Comparison of ENCODE assay signal across 14 cellular contexts in genomic region chr9:80553986-80554715, GRCh38.
DNase-seq lines count a peak whose midpoint lies in the region; ATAC-seq and TF ChIP-seq lines count a peak whose summit lies in the region.
"Had no signal": no experiment of that assay in that cellular context is flagged by ENCODE, and none has a peak within 500 bp of the region (broad histone marks: within the 10 kb centered on the region; RNA-seq: fewer than 3 reads in every experiment).

No MANE protein-coding gene starts in this region.

- no peak overlapping the region for H3K9ac ChIP-seq in SK-N-SH
- H3K9ac ChIP-seq: BLaER1 treated with 17β-estradiol and CSF1 and Interleukin-3, amounts not matched to agents 10 nM and 100 nM had no signal

- no peaks in the 10 kb centered on the region for H3K79me2 ChIP-seq in SK-N-SH (ENCODE audit: insufficient read depth)

- H3K27me3 ChIP-seq in SK-N-SH (ENCODE audit: insufficient read depth) = no peaks in the 10 kb centered on the region
- H3K27me3 ChIP-seq: BLaER1 treated with 17β-estradiol and CSF1 and Interleukin-3, amounts not matched to agents 10 nM and 100 nM had no signal

- no peak overlapping the region for H3K4me2 ChIP-seq in SK-N-SH
- H3K4me2 ChIP-seq: BLaER1 treated with 17β-estradiol and CSF1 and Interleukin-3, amounts not matched to agents 10 nM and 100 nM had no signal

- no peak for DNase-seq in SK-N-SH
- DNase-seq in NCI-H82 treated with DMSO at 0.1 percent for 48 hours (lab: John Stamatoyannopoulos, UW; ENCODE audit: unreplicated experiment) = peak; percentile 41
- peak; percentile 74 for DNase-seq in left kidney (ENCODE audit: low read depth, low spot score)
- no peak for DNase-seq in activated CD4-positive, CD25-positive, alpha-beta regulatory T cell treated with anti-CD3 and anti-CD28 coated beads, Interleukin-2, amount 50 U/mL, for 72 hours
- no peak for DNase-seq in stimulated activated CD4-positive, alpha-beta T cell treated with anti-CD3 and anti-CD28 coated beads, Interleukin-4, amount 100 ng/mL, for 24 hours
- DNase-seq: 8988T; ACHN; CD4-positive, CD25-positive, alpha-beta regulatory T cell; DMS79; GOT3; H9 had no signal

- H3K4me3 ChIP-seq in SK-N-SH (ENCODE audit: low read depth in 2 of 2, low read length in 1 of 2) = no peak overlapping the region
- H3K4me3 ChIP-seq: BLaER1 treated with 17β-estradiol and CSF1 and Interleukin-3, amounts not matched to agents 10 nM and 100 nM had no signal

- H4K20me1 ChIP-seq in SK-N-SH (ENCODE audit: insufficient read depth) = no peaks in the 10 kb centered on the region
- H4K20me1 ChIP-seq: BLaER1 treated with 17β-estradiol and CSF1 and Interleukin-3, amounts not matched to agents 10 nM and 100 nM had no signal

- H3K4me1 ChIP-seq in SK-N-SH (ENCODE audit: control insufficient read depth in 1 of 2, insufficient read depth in 2 of 2, low read depth in 1 of 2, low read length in 1 of 2) = no peaks in the 10 kb centered on the region
- H3K4me1 ChIP-seq: BLaER1 treated with 17β-estradiol and CSF1 and Interleukin-3, amounts not matched to agents 10 nM and 100 nM had no signal

- H3K27ac ChIP-seq in SK-N-SH (ENCODE audit: low read depth in 2 of 2, low read length in 1 of 2) = no peak overlapping the region
- H3K27ac ChIP-seq: BLaER1 treated with 17β-estradiol and CSF1 and Interleukin-3, amounts not matched to agents 10 nM and 100 nM had no signal

- TF ChIP-seq CTCF in SK-N-SH (IDR thresholded peaks at IDR 0.05) = no peak

- no peak overlapping the region for H2AFZ ChIP-seq in SK-N-SH (ENCODE audit: low read depth)

- ATAC-seq in SK-N-SH treated with all-trans-retinoic acid at 6 μM for 48 hours (no peak), HG03457 (IDR thresholded peaks at IDR 0.05; ENCODE audit: unreplicated experiment) (no peak)

- WGBS in SK-N-SH (ENCODE audit: low lambda C conversion rate) = 52% methylated on average over 3 of the region's 3 CpGs

- POLR2A ChIA-PET in SK-N-SH (lab: Yijun Ruan, JAX) = no interaction called here

- H3K36me3 ChIP-seq in SK-N-SH (replicated peaks in 1 of 2; ENCODE audit: control insufficient read depth in 1 of 2, insufficient read depth in 2 of 2, low read length in 1 of 2) = no peaks in the 10 kb centered on the region
- H3K36me3 ChIP-seq: BLaER1 treated with 17β-estradiol and CSF1 and Interleukin-3, amounts not matched to agents 10 nM and 100 nM had no signal

- TF ChIP-seq EP300 in SK-N-SH (IDR thresholded peaks at IDR 0.05; ENCODE audit: borderline replicate concordance in 1 of 2, low read depth in 1 of 2, low read length in 1 of 2) = no peak

- H3F3A ChIP-seq in SK-N-SH (replicated peaks; ENCODE audit: insufficient read depth) = no peaks in the 10 kb centered on the region

- H3K9me3 ChIP-seq in SK-N-SH = no peaks in the 10 kb centered on the region
- H3K9me3 ChIP-seq: BLaER1 treated with 17β-estradiol and CSF1 and Interleukin-3, amounts not matched to agents 10 nM and 100 nM had no signal

- no peaks in the 10 kb centered on the region for H3K9me2 ChIP-seq in SK-N-SH

- CTCF ChIA-PET in SK-N-SH (lab: Yijun Ruan, JAX) = no interaction called here

- TF ChIP-seq RAD21 in SK-N-SH (IDR thresholded peaks at IDR 0.05; ENCODE audit: low read length) = no peak

TF ChIP-seq in SK-N-SH treated with all-trans-retinoic acid at 6 μM for 48 hours, 23 proteins besides CTCF, POLR2A, EP300 and RAD21:
- no peak for TF ChIP-seq BACH2 (CRISPR knock-in tag; IDR thresholded peaks at IDR 0.05; ENCODE audit: borderline replicate concordance)
- TF ChIP-seq CREB5 (CRISPR knock-in tag; IDR thresholded peaks at IDR 0.05; ENCODE audit: low read depth) = no peak
- peak; percentile 43; the same call in 1 of the 2 replicates for TF ChIP-seq ISL1 (CRISPR knock-in tag; IDR thresholded peaks at IDR 0.05)

TF ChIP-seq in SK-N-SH, 30 proteins besides CTCF, POLR2A, EP300 and RAD21:
- no peak for TF ChIP-seq RFX5 (IDR thresholded peaks at IDR 0.05; ENCODE audit: low read length)
- no peak for TF ChIP-seq REST (IDR thresholded peaks at IDR 0.05; ENCODE audit: low read depth, low read length)
- no peak for TF ChIP-seq ZBTB33 (IDR thresholded peaks at IDR 0.05; ENCODE audit: borderline replicate concordance, low read depth)
- TF ChIP-seq NFIC (IDR thresholded peaks at IDR 0.05; ENCODE audit: borderline replicate concordance) = no peak

Comparison
In these comparisons a context has a peak if more than half of its experiments do, and no peak if none do; other contexts are left out.
1. DNase-seq: peak in NCI-H82 treated with DMSO at 0.1 percent for 48 hours (single experiment) and left kidney (single experiment); none in SK-N-SH (single experiment), activated CD4-positive, CD25-positive, alpha-beta regulatory T cell treated with anti-CD3 and anti-CD28 coated beads, Interleukin-2, amount 50 U/mL, for 72 hours (single experiment) and stimulated activated CD4-positive, alpha-beta T cell treated with anti-CD3 and anti-CD28 coated beads, Interleukin-4, amount 100 ng/mL, for 24 hours (single experiment).